Comparison of ENCODE assay signal across 19 cellular contexts in the genomic region with DNA sequence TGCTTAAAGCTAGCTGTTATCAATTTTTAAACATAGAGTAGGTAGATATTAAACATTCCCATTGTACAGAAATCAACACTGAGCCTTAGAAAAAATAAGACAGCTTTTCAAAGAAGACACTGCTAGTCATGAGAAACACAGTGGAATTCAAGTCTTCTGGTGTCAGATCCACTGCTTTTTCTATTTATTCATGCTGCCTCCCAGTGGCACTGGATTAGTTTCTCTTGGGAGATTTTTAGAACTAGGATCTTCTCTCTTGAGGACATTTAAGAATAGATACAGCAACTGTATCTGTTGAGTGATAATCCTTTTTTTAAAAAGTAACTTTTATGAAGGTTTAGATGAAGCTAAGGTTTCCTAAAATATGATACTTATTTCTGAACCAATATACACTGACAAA. TPM values are rescaled to one million over a fixed set of nuclear protein-coding genes. Genes with fewer than 3 reads are reported as not detected.
DNase-seq lines count a peak whose midpoint lies in the region; ATAC-seq and TF ChIP-seq lines count a peak whose summit lies in the region.
"Had no signal": no experiment of that assay in that cellular context is flagged by ENCODE, and none has a peak within 500 bp of the region (broad histone marks: within the 10 kb centered on the region; RNA-seq: fewer than 3 reads in every experiment).

No MANE protein-coding gene starts in this region.

- no peak for ATAC-seq in lower lobe of right lung
- ATAC-seq: naive thymus-derived CD8-positive, alpha-beta T cell had no signal

- no peaks in the 10 kb centered on the region for H3K36me3 ChIP-seq in lower lobe of right lung
- H3K36me3 ChIP-seq: colonic mucosa, esophagus muscularis mucosa, WERI-Rb-1 had no signal

- H3K27ac ChIP-seq in lower lobe of right lung = no peak overlapping the region
- H3K27ac ChIP-seq: colonic mucosa, esophagus muscularis mucosa, KMS-11, WERI-Rb-1 had no signal

- peak; percentile 2 for DNase-seq in NCI-H82 (lab: John Stamatoyannopoulos, UW)
- no peak for DNase-seq in NCI-H82 treated with DMSO at 0.1 percent for 48 hours (lab: John Stamatoyannopoulos, UW; ENCODE audit: unreplicated experiment)
- DNase-seq in NCI-H748 treated with DMSO at 0.1 percent for 48 hours (lab: John Stamatoyannopoulos, UW) = peak; percentile 29
- no peak for DNase-seq in fibroblast of villous mesenchyme (ENCODE audit: low read depth)
- DNase-seq in lower lobe of right lung = no peak
- DNase-seq in Kasumi-1 (lab: John Stamatoyannopoulos, UW) = no peak
- DNase-seq in epidermal melanocyte (ENCODE audit: insufficient read length, low spot score) = no peak
- DNase-seq in AG08396 (ENCODE audit: low spot score) = no peak
- DNase-seq: amygdala; colonic mucosa; hypothalamus; naive thymus-derived CD8-positive, alpha-beta T cell; NCI-H2029 treated with DMSO at 0.1 percent for 48 hours; WERI-Rb-1 had no signal

- H3K9me3 ChIP-seq in lower lobe of right lung = no peaks in the 10 kb centered on the region
- H3K9me3 ChIP-seq: colonic mucosa, esophagus muscularis mucosa had no signal

- TF ChIP-seq CTCF in fibroblast of villous mesenchyme (IDR thresholded peaks at IDR 0.05; ENCODE audit: insufficient read depth, low read depth, low read length) (peak; percentile 17), lower lobe of right lung (IDR thresholded peaks at IDR 0.05) (no peak)

- peaks cover 25% of the 10 kb centered on the region for H3K27me3 ChIP-seq in lower lobe of right lung (ENCODE audit: low read depth)

- intact Hi-C loops in lower lobe of right lung (cut with DNase I) = no loop called here

- no peak overlapping the region for H3K4me3 ChIP-seq in fibroblast of villous mesenchyme (ENCODE audit: low read depth, low read length)
- no peak overlapping the region for H3K4me3 ChIP-seq in lower lobe of right lung
- H3K4me3 ChIP-seq: colonic mucosa, esophagus muscularis mucosa had no signal

- H3K4me1 ChIP-seq in lower lobe of right lung = peaks cover 13% of the 10 kb centered on the region
- H3K4me1 ChIP-seq: colonic mucosa had no signal

RNA-seq across cellular contexts. Expression of a gene that starts 4.7 kb away (rescaled TPM):
- total RNA-seq in fibroblast of villous mesenchyme (0.43 and 0.64 TPM in 2 replicates), lower lobe of right lung (not detected)
- total RNA-seq: activated CD8-positive, alpha-beta memory T cell treated with anti-CD3 and anti-CD28 coated beads for 36 hours; liver; naive thymus-derived CD8-positive, alpha-beta T cell; pulmonary artery endothelial cell had no signal

Comparison
In these comparisons a context has a peak if more than half of its experiments do, and no peak if none do; other contexts are left out.
1. DNase-seq: peak in NCI-H82 (single experiment) and NCI-H748 treated with DMSO at 0.1 percent for 48 hours (single experiment); none in NCI-H82 treated with DMSO at 0.1 percent for 48 hours (single experiment), fibroblast of villous mesenchyme (single experiment), lower lobe of right lung (single experiment), Kasumi-1 (0 of 2), epidermal melanocyte (single experiment) and AG08396 (single experiment).